Comparison of ENCODE assay signal across 8 cellular contexts in the genomic region with DNA sequence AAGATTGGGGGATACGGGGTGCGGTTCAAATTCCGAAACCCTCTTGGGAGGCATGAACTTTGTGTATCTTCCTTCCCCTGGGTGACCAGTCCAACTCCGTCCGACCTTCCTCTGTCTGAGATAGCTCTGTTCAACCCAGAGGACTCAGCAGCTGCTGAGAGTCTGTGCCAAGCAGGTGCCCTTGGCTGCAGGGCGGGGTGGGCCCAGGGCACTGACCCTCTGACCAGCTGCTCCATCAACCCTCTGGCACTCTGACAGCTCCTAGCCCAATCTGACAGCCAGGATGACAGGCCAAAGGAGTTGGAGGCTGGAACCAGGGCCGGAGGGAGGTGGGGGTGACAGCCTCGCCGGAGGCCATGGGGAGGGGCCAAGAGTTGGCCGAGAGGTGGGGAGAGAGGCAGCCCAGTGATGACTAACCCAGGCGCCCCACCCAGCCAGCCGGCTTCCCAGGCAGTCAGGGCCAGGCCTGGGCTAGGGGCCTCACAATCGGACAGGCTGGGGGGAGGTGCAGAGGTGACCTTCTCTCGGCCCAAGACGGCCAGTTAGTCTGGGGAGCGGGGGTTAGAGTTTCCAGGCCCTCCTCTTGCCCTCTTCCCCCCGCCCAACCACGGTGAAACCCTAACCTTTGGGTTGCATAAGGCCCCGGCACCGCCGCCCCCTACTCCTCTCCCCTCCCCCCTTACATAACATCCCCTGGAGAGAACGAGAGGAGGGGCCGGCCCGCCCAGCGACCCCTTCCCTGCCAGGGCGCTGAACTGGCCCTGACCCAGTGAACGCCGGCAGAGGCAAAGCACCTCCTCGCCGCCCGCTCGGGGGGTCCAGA. TPM values are rescaled to one million over a fixed set of nuclear protein-coding genes. Genes with fewer than 3 reads are reported as not detected.
DNase-seq lines count a peak whose midpoint lies in the region; ATAC-seq and TF ChIP-seq lines count a peak whose summit lies in the region.

No MANE protein-coding gene starts in this region.

- no peak overlapping the region for H2AFZ ChIP-seq in DND-41 (ENCODE audit: low read depth, low read length)

- no peaks in the 10 kb centered on the region for H3K9me3 Mint-ChIP-seq in activated T-cell treated with anti-CD3 and anti-CD28 coated beads, Interleukin-2, amount 50 U/mL, for 24 hours
- H3K9me3 Mint-ChIP-seq in naive B cell, result no peaks in the 10 kb centered on the region

- H3K27me3 ChIP-seq in DND-41 (ENCODE audit: insufficient read depth, low read length, poor library complexity), result no peaks in the 10 kb centered on the region

- H3K4me2 ChIP-seq in DND-41 (ENCODE audit: insufficient read depth, low read length), result peak overlapping the region; percentile 96

- no peak for ATAC-seq in DND-41 (ENCODE audit: insufficient read depth, low read depth)
- ATAC-seq in naive B cell (ENCODE audit: low read depth in 2 of 2), result no peak
- no peak for ATAC-seq in HG03108 (IDR thresholded peaks at IDR 0.05; ENCODE audit: unreplicated experiment)

- peak overlapping the region; percentile 92 for H3K4me3 Mint-ChIP-seq in activated T-cell treated with anti-CD3 and anti-CD28 coated beads, Interleukin-2, amount 50 U/mL, for 24 hours
- H3K4me3 Mint-ChIP-seq in naive B cell, result peak overlapping the region; percentile 57 to 97 (median 64)

- H3K9ac ChIP-seq in DND-41 (ENCODE audit: low read depth, low read length), result peak overlapping the region; percentile 44; the same call in 1 of the 2 replicates

- peak overlapping the region; percentile 37 for H3K27ac Mint-ChIP-seq in activated T-cell treated with anti-CD3 and anti-CD28 coated beads, Interleukin-2, amount 50 U/mL, for 24 hours
- H3K27ac Mint-ChIP-seq in naive B cell, result peak overlapping the region in 3 of 6 donors; percentile 37 to 89 (median 63)

- H3K36me3 ChIP-seq in DND-41 (ENCODE audit: insufficient read depth, low read length), result no peaks in the 10 kb centered on the region

- no peaks in the 10 kb centered on the region for H3K79me2 ChIP-seq in DND-41 (ENCODE audit: insufficient read depth, low read length)

- H3K36me3 Mint-ChIP-seq in activated T-cell treated with anti-CD3 and anti-CD28 coated beads, Interleukin-2, amount 50 U/mL, for 24 hours (ENCODE audit: low read depth), result peaks cover 11% of the 10 kb centered on the region
- peaks cover 0 to 8% of the 10 kb centered on the region in 2 donors for H3K36me3 Mint-ChIP-seq in naive B cell

- H3K9me3 ChIP-seq in DND-41 (ENCODE audit: insufficient read depth, low read length, severe bottlenecking), result no peaks in the 10 kb centered on the region

- DNase-seq in DND-41 (peak; percentile 20), NCI-H2196 treated with DMSO at 0.1 percent for 48 hours (lab: John Stamatoyannopoulos, UW; ENCODE audit: unreplicated experiment) (peak; percentile 27), fibroblast of gingiva (ENCODE audit: low read depth) (peak; percentile 96), naive B cell (no peak), ureter (ENCODE audit: low spot score) (peak; percentile 93), GM20000 (ENCODE audit: low spot score) (no peak)
- DNase-seq in activated T-cell treated with anti-CD3 and anti-CD28 coated beads, Interleukin-2, amount 50 U/mL, for 24 hours, result peak; percentile 65

- peaks cover 33% of the 10 kb centered on the region for H3K4me1 Mint-ChIP-seq in activated T-cell treated with anti-CD3 and anti-CD28 coated beads, Interleukin-2, amount 50 U/mL, for 24 hours (ENCODE audit: low read depth)
- peaks cover 27 to 36% (median 30%) of the 10 kb centered on the region in 3 donors for H3K4me1 Mint-ChIP-seq in naive B cell

- no peak overlapping the region for H3K27ac ChIP-seq in DND-41 (ENCODE audit: low read length)

- peaks cover 11% of the 10 kb centered on the region for H3K27me3 Mint-ChIP-seq in activated T-cell treated with anti-CD3 and anti-CD28 coated beads, Interleukin-2, amount 50 U/mL, for 24 hours
- peaks cover 30 to 54% (median 43%) of the 10 kb centered on the region in 3 donors for H3K27me3 Mint-ChIP-seq in naive B cell

- 0 out of 2 replicates have a peak, but pooled peaks cover 4% of the 10 kb centered on the region for H4K20me1 ChIP-seq in DND-41 (ENCODE audit: insufficient read depth, low read length)

- TF ChIP-seq CTCF in DND-41 (IDR thresholded peaks at IDR 0.05; ENCODE audit: borderline replicate concordance, extremely low read depth, low read length, poor library complexity, severe bottlenecking) (no peak), GM20000 (IDR thresholded peaks at IDR 0.05; ENCODE audit: extremely low read depth, missing control alignments) (no peak)

- peaks cover 21% of the 10 kb centered on the region for H3K4me1 ChIP-seq in DND-41 (ENCODE audit: insufficient read depth, low read length)

- peak overlapping the region; percentile 61 to 94; a peak in 3 of 4 replicates for H3K4me3 ChIP-seq in DND-41 (ENCODE audit: low read depth in 1 of 2, low read length in 2 of 2)

RNA-seq across cellular contexts. Expression of a gene that starts 5.0 kb away (rescaled TPM):
- not detected for polyA plus RNA-seq in naive B cell (ENCODE audit: low read depth in 6 of 6)
- total RNA-seq in ureter, result 9.2 TPM

RNA-seq across cellular contexts. Expression of a gene that starts 9.3 kb away (rescaled TPM):
- 10 to 100 TPM in 3 of 6 donors, 1 to 10 TPM in 3; 2.1 to 19.1 (median 9.9) TPM for polyA plus RNA-seq in naive B cell (ENCODE audit: low read depth in 6 of 6)
- 29.5 TPM for total RNA-seq in ureter

RNA-seq across cellular contexts. Expression of a gene that starts 27.5 kb away (rescaled TPM):
- under 1 TPM in 3 of 6 donors, not detected in 3; 0.25 to 0.59 (median 0.40) TPM for polyA plus RNA-seq in naive B cell (ENCODE audit: low read depth in 6 of 6)
- total RNA-seq in ureter, result 7.1 TPM

RNA-seq across cellular contexts. Expression of a gene that starts 30.5 kb away (rescaled TPM):
- polyA plus RNA-seq in naive B cell (ENCODE audit: low read depth in 6 of 6), result 100 to 1,000 TPM in 5 of 6 donors, 10 to 100 TPM in 1; 54.2 to 184 (median 139) TPM
- 396 TPM for total RNA-seq in ureter

RNA-seq across cellular contexts. Expression of a gene that starts 46.7 kb away (rescaled TPM):
- polyA plus RNA-seq in naive B cell (ENCODE audit: low read depth in 6 of 6), result 10 to 100 TPM in 1 of 6 donors, 1 to 10 TPM in 5; 1.3 to 15.3 (median 5.4) TPM
- 238 TPM for total RNA-seq in ureter

Comparison
In these comparisons a context has a peak if more than half of its experiments do, and no peak if none do; other contexts are left out.
1. DNase-seq: peak in DND-41 (single experiment), NCI-H2196 treated with DMSO at 0.1 percent for 48 hours (single experiment), activated T-cell treated with anti-CD3 and anti-CD28 coated beads, Interleukin-2, amount 50 U/mL, for 24 hours (single experiment), fibroblast of gingiva (single experiment) and ureter (single experiment); none in naive B cell (single experiment) and GM20000 (single experiment).